Comparison of ENCODE assay signal across 21 cellular contexts in the genomic region with DNA sequence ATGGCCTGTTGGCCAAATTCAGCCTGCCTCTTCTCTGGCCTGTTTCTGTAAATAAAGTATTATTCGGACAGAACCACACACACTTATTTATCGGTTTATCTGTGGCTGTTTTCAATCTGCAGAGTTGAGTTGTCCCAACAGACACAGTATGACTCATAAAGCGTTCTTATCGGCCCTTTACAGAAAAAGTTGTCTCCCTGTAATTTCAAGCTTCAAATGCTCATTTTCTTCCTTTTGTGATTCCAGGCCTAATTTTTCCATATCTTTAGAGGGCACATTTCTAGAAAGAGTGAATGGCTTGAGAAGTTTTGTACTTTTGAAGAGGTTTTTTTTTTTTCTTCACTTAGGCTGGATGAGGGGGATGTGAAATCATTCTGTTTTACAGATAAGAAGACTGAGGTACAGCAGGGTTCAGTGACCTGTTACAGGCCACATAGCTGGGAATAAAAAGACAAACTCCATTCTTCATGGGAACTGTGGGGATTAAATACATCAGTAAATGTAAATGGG.
"Had no signal": no experiment of that assay in that cellular context is flagged by ENCODE, and none has a peak within 500 bp of the region (broad histone marks: within the 10 kb centered on the region; RNA-seq: fewer than 3 reads in every experiment).

No MANE protein-coding gene starts in this region.

- H3K27ac ChIP-seq: coronary artery, esophagus squamous epithelium, lower lobe of right lung, neural progenitor cell, parathyroid adenoma, right lobe of liver, testis, tibial artery had no signal

- ATAC-seq: left ventricle myocardium superior; lower lobe of right lung; mucosa of descending colon; natural killer cell treated with Interleukin-12 subunit alpha and Interleukin-12 subunit beta and Interleukin-15 and Interleukin-18, amount 100 ng/mL, for 72 hours; right lobe of liver; stimulated activated memory B cell treated with anti-CD40 and anti-IgM and Interleukin-4, amounts not matched to agents 10 μg/mL and 1 μg/mL and 100 μg/mL, for 72 hours; stimulated activated naive CD8-positive, alpha-beta T cell treated with anti-CD3 and anti-CD28 coated beads, Interleukin-15, Interleukin-2, amounts not matched to agents 100 U/mL and 50 U/mL, for 24 hours had no signal

- H3K27me3 ChIP-seq: esophagus squamous epithelium, neural progenitor cell, right lobe of liver, testis, tibial artery had no signal

- DNase-seq: dermis blood vessel endothelial cell; effector memory CD4-positive, alpha-beta T cell; esophagus squamous epithelium; head of caudate nucleus; left ventricle myocardium superior; lower lobe of right lung; mucosa of descending colon; naive B cell; right lobe of liver; stimulated activated CD4-positive, alpha-beta T cell treated with anti-CD3 and anti-CD28 coated beads, Interleukin-2, amount 100 ng/mL, for 24 hours; stimulated activated CD4-positive, alpha-beta T cell treated with anti-CD3 and anti-CD28 coated beads, Interleukin-4, amount 100 ng/mL, for 4 hours; stimulated activated naive CD8-positive, alpha-beta T cell treated with anti-CD3 and anti-CD28 coated beads, Interleukin-15, Interleukin-2, amounts not matched to agents 100 U/mL and 50 U/mL, for 24 hours; testis; tibial artery had no signal

- FAIRE-seq: frontal cortex, keratinocyte had no signal

- H3K36me3 ChIP-seq: esophagus squamous epithelium, lower lobe of right lung, neural progenitor cell, right lobe of liver, tibial artery had no signal

- H3K4me2 ChIP-seq: neural progenitor cell had no signal

- H3K4me3 ChIP-seq: coronary artery, esophagus squamous epithelium, lower lobe of right lung, mucosa of descending colon, neural progenitor cell, right lobe of liver, testis, tibial artery had no signal

- H3K9ac ChIP-seq: neural progenitor cell, parathyroid adenoma had no signal

- H3K79me2 ChIP-seq: parathyroid adenoma had no signal

- H2AFZ ChIP-seq: neural progenitor cell, parathyroid adenoma had no signal

- H3K9me3 ChIP-seq: esophagus squamous epithelium, lower lobe of right lung, mucosa of descending colon, right lobe of liver, testis, tibial artery had no signal

- H3K4me1 ChIP-seq: esophagus squamous epithelium, lower lobe of right lung, parathyroid adenoma, right lobe of liver, testis, tibial artery had no signal
